Comparison of ENCODE assay signal across 1 cellular context in genomic region chr1:59150537-59151386, GRCh38.
TF ChIP-seq lines count a peak whose summit lies in the region.

No MANE protein-coding gene starts in this region.

TF ChIP-seq in SK-N-SH, 30 proteins besides CTCF, POLR2A, EP300 and RAD21 (continued from another document):
- TF ChIP-seq ZBTB33 (IDR thresholded peaks at IDR 0.05; ENCODE audit: borderline replicate concordance, low read depth) (peak; percentile 86; the same call in 1 of the 2 replicates), USF1 (IDR thresholded peaks at IDR 0.05; ENCODE audit: borderline replicate concordance, low read depth) (peak; percentile 32; the same call in 1 of the 2 replicates), RCOR1 (IDR thresholded peaks at IDR 0.05; ENCODE audit: low read length) (no peak), CHD2 (IDR thresholded peaks at IDR 0.05; ENCODE audit: low read length, partially characterized antibody) (peak; percentile 26), MAX (IDR thresholded peaks at IDR 0.05; ENCODE audit: low read depth) (peak; percentile 85), FOXJ3 (CRISPR knock-in tag; IDR thresholded peaks at IDR 0.05) (no peak), RXRA (IDR thresholded peaks at IDR 0.05; ENCODE audit: borderline replicate concordance, low read depth) (peak; percentile 92), REST (IDR thresholded peaks at IDR 0.05; ENCODE audit: low read depth, low read length) (peak; percentile 74), IRF3 (IDR thresholded peaks at IDR 0.05; ENCODE audit: low read depth, low read length) (no peak), YY1 (IDR thresholded peaks at IDR 0.05; ENCODE audit: low read depth) (0 out of 2 replicates have a peak, but pooled peaks have one; percentile 41), TEAD4 (IDR thresholded peaks at IDR 0.05; ENCODE audit: borderline replicate concordance, insufficient read depth) (peak; percentile 99), NRF1 (IDR thresholded peaks at IDR 0.05; ENCODE audit: low read depth, low read length) (no peak), SIN3A (IDR thresholded peaks at IDR 0.05; ENCODE audit: borderline replicate concordance, low read depth, low read length) (peak; percentile 89; the same call in 1 of the 2 replicates), FOSL2 (IDR thresholded peaks at IDR 0.05; ENCODE audit: borderline replicate concordance, low read depth) (peak; percentile 99), GABPA (IDR thresholded peaks at IDR 0.05; ENCODE audit: low read depth) (no peak; the same call in 1 of the 2 replicates), RFX5 (IDR thresholded peaks at IDR 0.05; ENCODE audit: low read length) (no peak), GATA2 (CRISPR knock-in tag; IDR thresholded peaks at IDR 0.05) (peak; percentile 79), SMC3 (IDR thresholded peaks at IDR 0.05; ENCODE audit: low read depth, low read length) (no peak), FOXM1 (IDR thresholded peaks at IDR 0.05; ENCODE audit: low read depth) (peak; percentile 94), JUND (IDR thresholded peaks at IDR 0.05) (peak; percentile 99), ELF1 (IDR thresholded peaks at IDR 0.05) (no peak), USF2 (IDR thresholded peaks at IDR 0.05; ENCODE audit: borderline replicate concordance, low read depth, low read length) (no peak), TCF12 (IDR thresholded peaks at IDR 0.05) (peak; percentile 99), PBX3 (IDR thresholded peaks at IDR 0.05) (peak; percentile 98), NFIC (IDR thresholded peaks at IDR 0.05; ENCODE audit: borderline replicate concordance) (peak; percentile 94), MEF2A (IDR thresholded peaks at IDR 0.05; ENCODE audit: borderline replicate concordance, low read depth) (peak; percentile 76; the same call in 1 of the 2 replicates)
